Comparison of ENCODE assay signal across 19 cellular contexts in the genomic region with DNA sequence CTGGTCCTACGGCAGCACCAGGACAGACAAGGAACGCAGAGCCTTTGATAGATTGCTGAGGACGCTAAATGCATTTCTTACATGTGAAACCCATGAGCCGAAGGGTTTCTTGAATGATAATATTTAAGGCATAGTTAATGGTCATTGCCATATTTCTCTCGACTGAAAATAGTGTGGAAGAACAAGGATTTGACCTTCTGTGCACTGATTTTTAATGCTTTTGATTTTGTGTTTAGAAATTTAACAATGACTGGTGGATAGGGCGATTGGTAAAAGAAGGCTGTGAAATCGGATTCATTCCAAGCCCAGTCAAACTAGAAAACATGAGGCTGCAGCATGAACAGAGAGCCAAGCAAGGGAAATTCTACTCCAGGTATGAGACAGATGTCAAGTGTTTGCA.
DNase-seq lines count a peak whose midpoint lies in the region; ATAC-seq, FAIRE-seq and TF ChIP-seq lines count a peak whose summit lies in the region.
"Had no signal": no experiment of that assay in that cellular context is flagged by ENCODE, and none has a peak within 500 bp of the region (broad histone marks: within the 10 kb centered on the region; RNA-seq: fewer than 3 reads in every experiment).

No MANE protein-coding gene starts in this region.

- H3K36me3 ChIP-seq in astrocyte (ENCODE audit: insufficient read depth, low read length) (no peaks in the 10 kb centered on the region), smooth muscle cell (ENCODE audit: low read depth) (no peaks in the 10 kb centered on the region)

- peak overlapping the region; percentile 44 for H3K27ac Mint-ChIP-seq in astrocyte (ENCODE audit: unreplicated experiment)
- H3K27ac Mint-ChIP-seq: CD4-positive, alpha-beta T cell; GM23338 had no signal

- H3K27me3 Mint-ChIP-seq in astrocyte (ENCODE audit: low read depth, unreplicated experiment) = no peaks in the 10 kb centered on the region

- FAIRE-seq in astrocyte (lab: Jason Lieb, UNC) = no peak
- FAIRE-seq: HepG2 had no signal

- H3K9me3 ChIP-seq in astrocyte (ENCODE audit: insufficient read depth, low read depth, low read length) (no peaks in the 10 kb centered on the region), smooth muscle cell (replicated peaks; ENCODE audit: low read depth) (no peaks in the 10 kb centered on the region)
- H3K9me3 ChIP-seq: Caco-2 had no signal

- H3K4me3 ChIP-seq in astrocyte (ENCODE audit: insufficient read depth, low read depth, low read length) (no peak overlapping the region), smooth muscle cell (no peak overlapping the region)
- H3K4me3 ChIP-seq: GM23338 had no signal

- TF ChIP-seq CTCF in astrocyte (IDR thresholded peaks at IDR 0.05; ENCODE audit: insufficient read depth, low read depth, low read length) (no peak), smooth muscle cell (IDR thresholded peaks at IDR 0.05; ENCODE audit: borderline replicate concordance, insufficient read depth, poor library complexity, severe bottlenecking) (no peak)

- H3K27ac ChIP-seq in astrocyte (ENCODE audit: low read depth, low read length) = no peak overlapping the region
- no peak overlapping the region for H3K27ac ChIP-seq in smooth muscle cell (ENCODE audit: low read depth)

- H3K4me1 ChIP-seq in astrocyte (ENCODE audit: insufficient read depth, low read length) (peaks cover 9% of the 10 kb centered on the region), smooth muscle cell (ENCODE audit: low read depth) (no peaks in the 10 kb centered on the region)
- H3K4me1 ChIP-seq: Caco-2 had no signal

- H3K9ac ChIP-seq in astrocyte (ENCODE audit: low read length) (no peak overlapping the region), smooth muscle cell (ENCODE audit: low read depth) (peak overlapping the region; percentile 10)

- no peak overlapping the region for H3K4me3 Mint-ChIP-seq in astrocyte (ENCODE audit: unreplicated experiment)
- H3K4me3 Mint-ChIP-seq: GM23338 had no signal

- 90% methylated on average over 7 of the region's 7 CpGs for WGBS in smooth muscle cell (ENCODE audit: low lambda C conversion rate)

- peak; percentile 7 for DNase-seq in NCI-H510A treated with DMSO at 0.1 percent for 48 hours (lab: John Stamatoyannopoulos, UW)
- DNase-seq in NCI-H510A (lab: John Stamatoyannopoulos, UW) = no peak
- no peak for DNase-seq in astrocyte (ENCODE audit: low read depth)
- DNase-seq in smooth muscle cell (lab: John Stamatoyannopoulos, UW; ENCODE audit: unreplicated experiment) = no peak
- DNase-seq in NCI-H1105 treated with DMSO at 0.1 percent for 48 hours (lab: John Stamatoyannopoulos, UW) = no peak
- no peak for DNase-seq in mesenteric fat pad (ENCODE audit: low spot score)
- DNase-seq in SKM-1 (lab: John Stamatoyannopoulos, UW; ENCODE audit: unreplicated experiment) = no peak
- DNase-seq: Caco-2; CD4-positive, alpha-beta T cell; GDM1; KG1; NCI-H1436; NCI-H1930; NCI-H446 treated with DMSO at 0.1 percent for 48 hours; NCI-H774; SHP77 treated with DMSO at 0.1 percent for 48 hours had no signal

- no peak overlapping the region for H3K4me2 ChIP-seq in astrocyte (ENCODE audit: low read length)
- H3K4me2 ChIP-seq in smooth muscle cell = peak overlapping the region; percentile 79
- H3K4me2 ChIP-seq: GM23338 had no signal

- no peaks in the 10 kb centered on the region for H3K36me3 Mint-ChIP-seq in astrocyte (ENCODE audit: low read depth, unreplicated experiment)

- no peaks in the 10 kb centered on the region for H3K9me3 Mint-ChIP-seq in astrocyte (ENCODE audit: unreplicated experiment)
- H3K9me3 Mint-ChIP-seq: CD4-positive, alpha-beta T cell; GM23338 had no signal

- H3K27me3 ChIP-seq in astrocyte (ENCODE audit: insufficient read depth, low read length) = no peaks in the 10 kb centered on the region
- H3K27me3 ChIP-seq in smooth muscle cell (ENCODE audit: low read depth) = no peaks in the 10 kb centered on the region

- H3K4me1 Mint-ChIP-seq in astrocyte (ENCODE audit: low read depth, unreplicated experiment) = peaks cover 24% of the 10 kb centered on the region

- H3K79me2 ChIP-seq in astrocyte (ENCODE audit: insufficient read depth, low read length) (no peaks in the 10 kb centered on the region), smooth muscle cell (ENCODE audit: low read depth) (no peaks in the 10 kb centered on the region)

- peak; percentile 12 for ATAC-seq in HG02938 (IDR thresholded peaks at IDR 0.05; ENCODE audit: unreplicated experiment)
- ATAC-seq: GM23338 had no signal

- H4K20me1 ChIP-seq in astrocyte (ENCODE audit: insufficient read depth, low read length) (no peaks in the 10 kb centered on the region), smooth muscle cell (ENCODE audit: low read depth) (no peaks in the 10 kb centered on the region)

- no peak overlapping the region for H2AFZ ChIP-seq in astrocyte (ENCODE audit: low read depth, low read length)
- H2AFZ ChIP-seq in smooth muscle cell (ENCODE audit: low read depth) = no peak overlapping the region
- H2AFZ ChIP-seq: GM23338 had no signal

- no peaks in the 10 kb centered on the region for H3F3A ChIP-seq in smooth muscle cell (ENCODE audit: low read depth)
